In genomic region chr2:120976501-120977307, GRCh38 we compare ENCODE assay signal across 16 cellular contexts.
DNase-seq lines count a peak whose midpoint lies in the region; ATAC-seq and TF ChIP-seq lines count a peak whose summit lies in the region.
"Had no signal": no experiment of that assay in that cellular context is flagged by ENCODE, and none has a peak within 500 bp of the region (broad histone marks: within the 10 kb centered on the region; RNA-seq: fewer than 3 reads in every experiment).

No MANE protein-coding gene starts in this region.

- intact Hi-C loops in Right ventricle myocardium superior (cut with DNase I): no loop called here
- intact Hi-C loops in left cardiac atrium (cut with DNase I): no loop called here

- H3K27me3 Mint-ChIP-seq in neural progenitor cell (ENCODE audit: insufficient read depth, low read depth): peaks cover 7% of the 10 kb centered on the region
- peaks cover 4% of the 10 kb centered on the region for H3K27me3 Mint-ChIP-seq in type B pancreatic cell

- no peak overlapping the region for H3K4me2 ChIP-seq in neural progenitor cell
- H3K4me2 ChIP-seq: BLaER1 had no signal

- no peaks in the 10 kb centered on the region for H4K20me1 ChIP-seq in neural progenitor cell (ENCODE audit: low read depth)
- H4K20me1 ChIP-seq: BLaER1 had no signal

- H3K36me3 ChIP-seq in neural progenitor cell: no peaks in the 10 kb centered on the region
- H3K36me3 ChIP-seq: BLaER1 had no signal

- no peaks in the 10 kb centered on the region for H3K27me3 ChIP-seq in neural progenitor cell
- H3K27me3 ChIP-seq: BLaER1 had no signal

- H3K4me1 Mint-ChIP-seq in neural progenitor cell: no peaks in the 10 kb centered on the region
- peaks cover 13% of the 10 kb centered on the region for H3K4me1 Mint-ChIP-seq in type B pancreatic cell (ENCODE audit: unreplicated experiment)

- no peak overlapping the region for H3K4me3 Mint-ChIP-seq in neural progenitor cell
- no peak overlapping the region for H3K4me3 Mint-ChIP-seq in type B pancreatic cell
- H3K4me3 Mint-ChIP-seq: CD8-positive, alpha-beta T cell had no signal

- H3F3A ChIP-seq in neural progenitor cell (ENCODE audit: low read depth): no peaks in the 10 kb centered on the region

- no peak for TF ChIP-seq CTCF in neural progenitor cell (IDR thresholded peaks at IDR 0.05)
- no peak for TF ChIP-seq CTCF in type B pancreatic cell (conservative IDR thresholded peaks at IDR 0.05)

- H3K79me2 ChIP-seq in neural progenitor cell (ENCODE audit: low read depth): no peaks in the 10 kb centered on the region

- H3K27ac ChIP-seq in neural progenitor cell: no peak overlapping the region
- H3K27ac ChIP-seq: BLaER1, GM23248 had no signal

- DNase-seq in Right ventricle myocardium superior (peak; percentile 15), left cardiac atrium (no peak), neural progenitor cell (ENCODE audit: low spot score) (no peak), type B pancreatic cell (ENCODE audit: extremely low spot score, unreplicated experiment) (no peak), cerebellum (ENCODE audit: low spot score) (no peak)
- DNase-seq in central memory CD4-positive, alpha-beta T cell: no peak
- DNase-seq: 8988T; Calu3; CD8-positive, alpha-beta T cell; DMS79 treated with DMSO at 0.1 percent for 48 hours; GF-D8; GM23248 had no signal

- no peak overlapping the region for H2AFZ ChIP-seq in neural progenitor cell (replicated peaks)
- H2AFZ ChIP-seq: GM23248 had no signal

- H3K9me3 Mint-ChIP-seq in neural progenitor cell (no peaks in the 10 kb centered on the region), type B pancreatic cell (no peaks in the 10 kb centered on the region)
- H3K9me3 Mint-ChIP-seq: CD8-positive, alpha-beta T cell had no signal

- H3K27ac Mint-ChIP-seq in neural progenitor cell (peak overlapping the region; percentile 33), type B pancreatic cell (peak overlapping the region; percentile 51)
- H3K27ac Mint-ChIP-seq: CD8-positive, alpha-beta T cell had no signal

- ATAC-seq in Right ventricle myocardium superior (ENCODE audit: poor library complexity) (no peak), left cardiac atrium (no peak), GM19452 (IDR thresholded peaks at IDR 0.05; ENCODE audit: unreplicated experiment) (no peak)
- ATAC-seq: CD8-positive, alpha-beta T cell; HepG2 had no signal

- peaks cover 43% of the 10 kb centered on the region for H3K36me3 Mint-ChIP-seq in neural progenitor cell
- peaks cover 28% of the 10 kb centered on the region for H3K36me3 Mint-ChIP-seq in type B pancreatic cell
- H3K36me3 Mint-ChIP-seq: CD8-positive, alpha-beta T cell had no signal

- H3K4me3 ChIP-seq in neural progenitor cell: no peak overlapping the region
- H3K4me3 ChIP-seq: BLaER1, GM23248, HAP-1 had no signal

- no peaks in the 10 kb centered on the region for H3K9me3 ChIP-seq in neural progenitor cell (ENCODE audit: low read depth)
- H3K9me3 ChIP-seq: HAP-1 had no signal

- H3K4me1 ChIP-seq in neural progenitor cell: no peaks in the 10 kb centered on the region
- H3K4me1 ChIP-seq: HAP-1 had no signal

- no peak overlapping the region for H3K9ac ChIP-seq in neural progenitor cell
- H3K9ac ChIP-seq: BLaER1, GM23248 had no signal
